Comparison of ENCODE assay signal across 2 cellular contexts in the genomic region with DNA sequence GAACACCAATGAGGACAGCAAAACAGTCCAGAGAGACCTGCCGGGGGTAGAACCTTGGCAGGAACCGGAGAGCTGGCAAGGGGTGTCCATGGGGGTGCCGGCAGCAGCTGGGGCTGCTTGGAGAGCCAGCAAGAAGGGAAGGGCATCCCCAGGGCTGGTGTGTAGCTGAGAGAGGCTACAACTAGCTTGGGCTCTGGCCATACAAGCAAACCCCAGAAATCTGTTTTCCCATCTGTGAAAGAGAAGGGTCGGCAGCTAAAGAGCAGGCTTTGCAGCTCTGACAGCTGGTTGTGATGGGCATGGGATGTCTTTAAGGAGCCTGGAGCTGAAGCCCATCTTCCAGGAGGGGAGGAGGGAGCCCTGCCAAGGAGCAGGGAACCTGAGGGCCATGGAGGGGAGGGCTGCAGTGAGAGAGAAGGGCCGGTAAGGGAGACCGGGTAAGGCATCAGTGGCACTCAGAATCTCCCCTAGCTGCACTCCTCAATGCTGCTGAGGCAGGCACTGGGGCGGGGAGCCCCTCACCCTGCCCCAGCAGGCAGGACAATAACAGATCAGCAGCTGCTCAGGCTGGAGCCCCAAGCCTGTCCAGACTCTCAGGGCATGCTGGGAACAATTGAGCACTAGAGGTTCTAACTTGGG.
TF ChIP-seq lines count a peak whose summit lies in the region.

No MANE protein-coding gene starts in this region.

TF ChIP-seq in SK-N-SH, 30 proteins besides CTCF, POLR2A, EP300 and RAD21 (continued from another document):
- TF ChIP-seq, protein P1, sequence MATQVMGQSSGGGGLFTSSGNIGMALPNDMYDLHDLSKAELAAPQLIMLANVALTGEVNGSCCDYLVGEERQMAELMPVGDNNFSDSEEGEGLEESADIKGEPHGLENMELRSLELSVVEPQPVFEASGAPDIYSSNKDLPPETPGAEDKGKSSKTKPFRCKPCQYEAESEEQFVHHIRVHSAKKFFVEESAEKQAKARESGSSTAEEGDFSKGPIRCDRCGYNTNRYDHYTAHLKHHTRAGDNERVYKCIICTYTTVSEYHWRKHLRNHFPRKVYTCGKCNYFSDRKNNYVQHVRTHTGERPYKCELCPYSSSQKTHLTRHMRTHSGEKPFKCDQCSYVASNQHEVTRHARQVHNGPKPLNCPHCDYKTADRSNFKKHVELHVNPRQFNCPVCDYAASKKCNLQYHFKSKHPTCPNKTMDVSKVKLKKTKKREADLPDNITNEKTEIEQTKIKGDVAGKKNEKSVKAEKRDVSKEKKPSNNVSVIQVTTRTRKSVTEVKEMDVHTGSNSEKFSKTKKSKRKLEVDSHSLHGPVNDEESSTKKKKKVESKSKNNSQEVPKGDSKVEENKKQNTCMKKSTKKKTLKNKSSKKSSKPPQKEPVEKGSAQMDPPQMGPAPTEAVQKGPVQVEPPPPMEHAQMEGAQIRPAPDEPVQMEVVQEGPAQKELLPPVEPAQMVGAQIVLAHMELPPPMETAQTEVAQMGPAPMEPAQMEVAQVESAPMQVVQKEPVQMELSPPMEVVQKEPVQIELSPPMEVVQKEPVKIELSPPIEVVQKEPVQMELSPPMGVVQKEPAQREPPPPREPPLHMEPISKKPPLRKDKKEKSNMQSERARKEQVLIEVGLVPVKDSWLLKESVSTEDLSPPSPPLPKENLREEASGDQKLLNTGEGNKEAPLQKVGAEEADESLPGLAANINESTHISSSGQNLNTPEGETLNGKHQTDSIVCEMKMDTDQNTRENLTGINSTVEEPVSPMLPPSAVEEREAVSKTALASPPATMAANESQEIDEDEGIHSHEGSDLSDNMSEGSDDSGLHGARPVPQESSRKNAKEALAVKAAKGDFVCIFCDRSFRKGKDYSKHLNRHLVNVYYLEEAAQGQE (IDR thresholded peaks at IDR 0.05; ENCODE audit: low read depth, low read length) = no peak
- TF ChIP-seq EZH2phosphoT487 (IDR thresholded peaks at IDR 0.05; ENCODE audit: borderline replicate concordance, low read depth) = no peak
- TF ChIP-seq MEF2A (IDR thresholded peaks at IDR 0.05; ENCODE audit: borderline replicate concordance, low read depth) = no peak
- no peak for TF ChIP-seq SMC3 (IDR thresholded peaks at IDR 0.05; ENCODE audit: low read depth, low read length)
- TF ChIP-seq JUND (IDR thresholded peaks at IDR 0.05) = no peak
- no peak for TF ChIP-seq CHD2 (IDR thresholded peaks at IDR 0.05; ENCODE audit: low read length, partially characterized antibody)
- no peak for TF ChIP-seq FOXJ3 (CRISPR knock-in tag; IDR thresholded peaks at IDR 0.05)
- TF ChIP-seq, protein P2, sequence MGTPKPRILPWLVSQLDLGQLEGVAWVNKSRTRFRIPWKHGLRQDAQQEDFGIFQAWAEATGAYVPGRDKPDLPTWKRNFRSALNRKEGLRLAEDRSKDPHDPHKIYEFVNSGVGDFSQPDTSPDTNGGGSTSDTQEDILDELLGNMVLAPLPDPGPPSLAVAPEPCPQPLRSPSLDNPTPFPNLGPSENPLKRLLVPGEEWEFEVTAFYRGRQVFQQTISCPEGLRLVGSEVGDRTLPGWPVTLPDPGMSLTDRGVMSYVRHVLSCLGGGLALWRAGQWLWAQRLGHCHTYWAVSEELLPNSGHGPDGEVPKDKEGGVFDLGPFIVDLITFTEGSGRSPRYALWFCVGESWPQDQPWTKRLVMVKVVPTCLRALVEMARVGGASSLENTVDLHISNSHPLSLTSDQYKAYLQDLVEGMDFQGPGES (IDR thresholded peaks at IDR 0.05; ENCODE audit: low read depth, low read length) = no peak
- TF ChIP-seq TEAD4 (IDR thresholded peaks at IDR 0.05; ENCODE audit: borderline replicate concordance, insufficient read depth) = no peak
- TF ChIP-seq NRF1 (IDR thresholded peaks at IDR 0.05; ENCODE audit: low read depth, low read length) = no peak
- TF ChIP-seq NFIC (IDR thresholded peaks at IDR 0.05; ENCODE audit: borderline replicate concordance) = no peak
- TF ChIP-seq POLR2AphosphoS5 (IDR thresholded peaks at IDR 0.05; ENCODE audit: low read depth, low read length) = no peak

TF ChIP-seq in SK-N-SH treated with all-trans-retinoic acid at 6 μM for 48 hours, 23 proteins besides CTCF, POLR2A, EP300 and RAD21 (continued from another document):
- TF ChIP-seq, protein P3, sequence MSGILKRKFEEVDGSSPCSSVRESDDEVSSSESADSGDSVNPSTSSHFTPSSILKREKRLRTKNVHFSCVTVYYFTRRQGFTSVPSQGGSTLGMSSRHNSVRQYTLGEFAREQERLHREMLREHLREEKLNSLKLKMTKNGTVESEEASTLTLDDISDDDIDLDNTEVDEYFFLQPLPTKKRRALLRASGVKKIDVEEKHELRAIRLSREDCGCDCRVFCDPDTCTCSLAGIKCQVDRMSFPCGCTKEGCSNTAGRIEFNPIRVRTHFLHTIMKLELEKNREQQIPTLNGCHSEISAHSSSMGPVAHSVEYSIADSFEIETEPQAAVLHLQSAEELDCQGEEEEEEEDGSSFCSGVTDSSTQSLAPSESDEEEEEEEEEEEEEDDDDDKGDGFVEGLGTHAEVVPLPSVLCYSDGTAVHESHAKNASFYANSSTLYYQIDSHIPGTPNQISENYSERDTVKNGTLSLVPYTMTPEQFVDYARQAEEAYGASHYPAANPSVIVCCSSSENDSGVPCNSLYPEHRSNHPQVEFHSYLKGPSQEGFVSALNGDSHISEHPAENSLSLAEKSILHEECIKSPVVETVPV (CRISPR knock-in tag; IDR thresholded peaks at IDR 0.05) = no peak
- no peak for TF ChIP-seq ISL1 (CRISPR knock-in tag; IDR thresholded peaks at IDR 0.05)
- TF ChIP-seq OSR1 (CRISPR knock-in tag; IDR thresholded peaks at IDR 0.05) = no peak
- no peak for TF ChIP-seq ZFP3 (CRISPR knock-in tag; IDR thresholded peaks at IDR 0.05)
- TF ChIP-seq TCF4 (CRISPR knock-in tag; IDR thresholded peaks at IDR 0.05; ENCODE audit: borderline replicate concordance) = no peak
- no peak for TF ChIP-seq ZFP30 (CRISPR knock-in tag; IDR thresholded peaks at IDR 0.05)
- no peak for TF ChIP-seq ZNF70 (CRISPR knock-in tag; IDR thresholded peaks at IDR 0.05)
- TF ChIP-seq, protein P4, sequence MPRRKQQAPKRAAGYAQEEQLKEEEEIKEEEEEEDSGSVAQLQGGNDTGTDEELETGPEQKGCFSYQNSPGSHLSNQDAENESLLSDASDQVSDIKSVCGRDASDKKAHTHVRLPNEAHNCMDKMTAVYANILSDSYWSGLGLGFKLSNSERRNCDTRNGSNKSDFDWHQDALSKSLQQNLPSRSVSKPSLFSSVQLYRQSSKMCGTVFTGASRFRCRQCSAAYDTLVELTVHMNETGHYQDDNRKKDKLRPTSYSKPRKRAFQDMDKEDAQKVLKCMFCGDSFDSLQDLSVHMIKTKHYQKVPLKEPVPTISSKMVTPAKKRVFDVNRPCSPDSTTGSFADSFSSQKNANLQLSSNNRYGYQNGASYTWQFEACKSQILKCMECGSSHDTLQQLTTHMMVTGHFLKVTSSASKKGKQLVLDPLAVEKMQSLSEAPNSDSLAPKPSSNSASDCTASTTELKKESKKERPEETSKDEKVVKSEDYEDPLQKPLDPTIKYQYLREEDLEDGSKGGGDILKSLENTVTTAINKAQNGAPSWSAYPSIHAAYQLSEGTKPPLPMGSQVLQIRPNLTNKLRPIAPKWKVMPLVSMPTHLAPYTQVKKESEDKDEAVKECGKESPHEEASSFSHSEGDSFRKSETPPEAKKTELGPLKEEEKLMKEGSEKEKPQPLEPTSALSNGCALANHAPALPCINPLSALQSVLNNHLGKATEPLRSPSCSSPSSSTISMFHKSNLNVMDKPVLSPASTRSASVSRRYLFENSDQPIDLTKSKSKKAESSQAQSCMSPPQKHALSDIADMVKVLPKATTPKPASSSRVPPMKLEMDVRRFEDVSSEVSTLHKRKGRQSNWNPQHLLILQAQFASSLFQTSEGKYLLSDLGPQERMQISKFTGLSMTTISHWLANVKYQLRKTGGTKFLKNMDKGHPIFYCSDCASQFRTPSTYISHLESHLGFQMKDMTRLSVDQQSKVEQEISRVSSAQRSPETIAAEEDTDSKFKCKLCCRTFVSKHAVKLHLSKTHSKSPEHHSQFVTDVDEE (CRISPR knock-in tag; IDR thresholded peaks at IDR 0.05) = no peak
- TF ChIP-seq ESRRG (CRISPR knock-in tag; IDR thresholded peaks at IDR 0.05) = no peak
